8 cellular contexts compared by ENCODE assay signal in the genomic region with DNA sequence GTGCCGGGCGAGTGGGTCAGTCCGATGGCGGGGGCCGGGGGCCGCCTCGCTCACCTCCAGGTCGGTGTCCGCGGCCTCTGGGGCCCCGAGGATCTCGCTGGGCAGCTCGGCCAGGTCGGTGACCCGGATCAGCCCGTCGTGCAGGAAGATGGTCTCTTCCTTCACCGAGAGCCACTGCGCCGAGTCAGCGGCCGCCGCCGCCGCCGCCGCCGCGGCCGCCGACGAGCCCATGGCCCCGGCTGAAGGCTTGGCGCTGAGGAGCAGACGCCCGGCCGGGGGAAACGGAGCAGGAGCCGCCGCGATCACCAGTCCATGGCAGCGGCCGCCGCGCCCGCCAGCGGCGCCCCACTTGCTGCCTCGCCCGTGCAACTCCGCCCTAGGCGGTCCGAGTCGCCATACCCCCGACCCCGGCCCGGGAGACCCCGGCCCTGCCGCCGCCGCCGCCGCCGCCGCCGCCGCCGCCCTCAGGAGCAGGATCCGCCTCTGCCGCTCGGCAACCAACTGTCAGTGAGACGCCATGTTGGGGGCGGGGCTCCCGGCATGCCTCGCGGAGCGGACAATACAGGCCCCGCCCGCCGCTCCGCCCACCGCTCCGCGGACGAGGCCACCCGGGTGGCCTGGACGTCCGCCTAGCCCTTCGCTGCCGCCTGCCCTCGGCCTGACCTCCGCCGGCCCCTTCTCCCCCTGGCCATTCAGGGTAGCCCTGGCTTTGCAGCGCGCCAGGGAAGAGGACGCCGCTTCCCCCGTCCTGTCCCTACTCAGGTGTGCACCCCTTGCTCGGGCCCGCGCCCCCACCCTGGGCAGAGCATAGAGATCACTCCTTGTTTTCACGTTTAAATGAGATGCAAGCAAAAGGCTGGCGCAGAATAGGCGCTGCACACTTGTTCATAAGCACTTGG. TPM values are rescaled to one million over a fixed set of nuclear protein-coding genes. Genes with fewer than 3 reads are reported as not detected.
A peak's percentile ranks its signal among the peaks of the same experiment; 100 is the strongest.
DNase-seq lines count a peak whose midpoint lies in the region; ATAC-seq and TF ChIP-seq lines count a peak whose summit lies in the region.

A gene with protein sequence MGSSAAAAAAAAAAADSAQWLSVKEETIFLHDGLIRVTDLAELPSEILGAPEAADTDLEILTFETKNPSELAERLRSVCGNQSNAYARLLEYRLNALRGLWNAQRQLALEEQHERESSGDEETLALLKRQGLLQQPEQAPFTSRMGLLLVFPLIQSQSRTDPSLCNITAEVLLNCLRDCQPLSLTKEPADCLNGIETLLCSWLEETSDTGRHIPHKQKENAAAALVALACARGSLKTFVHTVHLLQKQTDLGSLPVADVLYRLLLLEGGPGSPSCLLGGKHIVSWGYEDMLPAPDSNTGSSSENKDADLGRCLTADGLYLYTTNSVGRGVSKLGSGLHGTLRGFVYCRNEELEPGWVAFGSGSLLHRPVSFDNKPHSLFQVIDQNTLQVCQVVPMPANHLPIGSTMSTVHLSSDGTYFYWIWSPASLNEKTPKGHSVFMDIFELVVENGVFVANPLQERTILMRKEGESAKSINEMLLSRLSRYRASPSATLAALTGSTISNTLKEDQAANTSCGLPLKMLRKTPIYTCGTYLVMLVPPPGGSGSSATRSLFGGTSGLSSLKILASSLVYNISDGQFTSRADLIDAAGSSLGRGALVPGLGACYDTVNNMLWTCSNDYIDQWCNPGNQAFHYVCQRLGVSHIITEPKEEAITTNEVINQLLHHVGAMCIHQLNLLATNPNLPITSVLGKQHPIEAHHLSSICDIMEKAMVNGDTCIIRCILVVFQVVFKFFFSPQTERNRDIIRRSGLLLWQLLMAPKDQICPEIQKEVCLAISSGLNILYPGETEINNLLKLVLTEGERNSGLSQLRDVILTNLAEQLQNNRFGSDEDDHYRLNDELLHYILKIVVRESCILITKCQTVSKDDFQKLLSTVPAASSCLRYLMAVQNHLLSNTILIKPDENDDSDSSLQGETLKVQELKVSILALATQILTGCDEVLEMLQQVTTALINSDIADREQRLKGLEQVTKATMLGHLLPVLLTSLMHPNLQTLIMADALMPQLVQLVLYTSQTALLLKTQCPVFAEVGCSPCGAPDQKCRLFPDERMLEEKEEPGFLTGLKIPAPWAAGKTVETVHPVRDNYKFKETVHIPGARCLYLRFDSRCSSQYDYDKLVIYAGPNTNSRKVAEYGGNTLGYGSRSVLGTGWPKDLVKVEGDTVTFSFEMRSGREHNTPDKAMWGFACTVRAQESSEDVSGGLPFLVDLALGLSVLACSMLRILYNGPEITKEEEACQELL (N-terminal part only) (minus strand): TSS at position 534 of the 899 bp plus-strand sequence. CDS start 303 bp downstream, at position 231.

- no peaks in the 10 kb centered on the region for H3K27me3 ChIP-seq in left ventricle myocardium inferior (ENCODE audit: low read depth)
- H3K27me3 ChIP-seq in upper lobe of right lung: no peaks in the 10 kb centered on the region

- H3K4me1 ChIP-seq in left ventricle myocardium inferior (peaks cover 36% of the 10 kb centered on the region), upper lobe of right lung (peaks cover 9% of the 10 kb centered on the region)

- peaks cover 13% of the 10 kb centered on the region for H3K4me1 Mint-ChIP-seq in progenitor cell of endocrine pancreas (ENCODE audit: low read depth)

- intact Hi-C loops in T-helper 1 cell treated with Interleukin-12 subunit alpha and Interleukin-12 subunit beta and Interleukin-4 antibody, amounts not matched to agents 30 ng/mL and 1 ng/mL, for 36 hours (cut with micrococcal nuclease): loop anchor here (1.0 to 10.0 kb wide), 10 partner anchors 27 to 540 kb away; a partner anchor contains a TSS
- intact Hi-C loops in left ventricle myocardium inferior (cut with micrococcal nuclease): no loop called here
- intact Hi-C loops in upper lobe of right lung (cut with DNase I): loop anchor here (10.0 kb wide), 1 partner anchor 187 kb away; no protein-coding TSS in a partner anchor

- H3K4me3 Mint-ChIP-seq in progenitor cell of endocrine pancreas (ENCODE audit: low read depth): peak within 1 kb of the TSS; percentile 98

- TF ChIP-seq CTCF in GM13977 (IDR thresholded peaks at IDR 0.05; ENCODE audit: extremely low read depth, insufficient read depth, missing control alignments): no peak
- TF ChIP-seq CTCF in left ventricle myocardium inferior (IDR thresholded peaks at IDR 0.05; ENCODE audit: borderline replicate concordance): no peak
- TF ChIP-seq CTCF in progenitor cell of endocrine pancreas (IDR thresholded peaks at IDR 0.05; ENCODE audit: unreplicated experiment): no peak
- no peak for TF ChIP-seq CTCF in upper lobe of right lung (IDR thresholded peaks at IDR 0.05)

- no peaks in the 10 kb centered on the region for H3K36me3 ChIP-seq in left ventricle myocardium inferior
- no peaks in the 10 kb centered on the region for H3K36me3 ChIP-seq in upper lobe of right lung

- H3K27ac ChIP-seq in left ventricle myocardium inferior (replicated peaks) (peak within 1 kb of the TSS; percentile 92), upper lobe of right lung (peak within 1 kb of the TSS; percentile 81)

- H3K27me3 Mint-ChIP-seq in progenitor cell of endocrine pancreas: no peaks in the 10 kb centered on the region

- in situ Hi-C loops in GM13977 (cut with MboI; ENCODE audit: low pct_unique_long_range_greater_than_20kb, low sequenced_read_pairs, unreplicated experiment): loop anchor here (10.0 to 25.0 kb wide), 2 partner anchors 177 to 445 kb away; no protein-coding TSS in a partner anchor

- ATAC-seq in HG02852 (IDR thresholded peaks at IDR 0.05; ENCODE audit: unreplicated experiment): peak; percentile 90
- peak; percentile 99 for ATAC-seq in upper lobe of right lung

- H3K27ac Mint-ChIP-seq in progenitor cell of endocrine pancreas: peak within 1 kb of the TSS; percentile 99

- DNase-seq in GM13977 (ENCODE audit: low spot score) (peak; percentile 98), NCI-H1694 (lab: John Stamatoyannopoulos, UW) (peak; percentile 65), amniotic epithelial cell (ENCODE audit: low read depth) (peak; percentile 73), left ventricle myocardium inferior (peak; percentile 98), progenitor cell of endocrine pancreas (ENCODE audit: low spot score, unreplicated experiment) (peak; percentile 93), upper lobe of right lung (peak; percentile 99)

- H3K9me3 Mint-ChIP-seq in progenitor cell of endocrine pancreas (ENCODE audit: low read depth): no peaks in the 10 kb centered on the region

- peak within 1 kb of the TSS; percentile 99 for H3K4me3 ChIP-seq in left ventricle myocardium inferior
- H3K4me3 ChIP-seq in upper lobe of right lung: peak within 1 kb of the TSS; percentile 85

- no peaks in the 10 kb centered on the region for H3K36me3 Mint-ChIP-seq in progenitor cell of endocrine pancreas (ENCODE audit: insufficient read depth)

- H3K9me3 ChIP-seq in left ventricle myocardium inferior (replicated peaks): no peaks in the 10 kb centered on the region
- H3K9me3 ChIP-seq in upper lobe of right lung: no peaks in the 10 kb centered on the region

RNA-seq across cellular contexts. Expression of the gene that starts here (rescaled TPM):
- 50.6 and 52.8 TPM in 2 replicates for total RNA-seq in T-helper 1 cell treated with Interleukin-12 subunit alpha and Interleukin-12 subunit beta and Interleukin-4 antibody, amounts not matched to agents 30 ng/mL and 1 ng/mL, for 36 hours
- total RNA-seq in left ventricle myocardium inferior: 23.4 TPM
- 86.7 and 88.8 TPM in 2 replicates for total RNA-seq in progenitor cell of endocrine pancreas
- 54.7 TPM for total RNA-seq in upper lobe of right lung

Comparison
In these comparisons a context has a peak if more than half of its experiments do, and no peak if none do; other contexts are left out.
1. Peak in every context shown above with its lines: DNase-seq, ATAC-seq, H3K4me3 ChIP-seq and H3K27ac ChIP-seq.